Comparison of ENCODE assay signal across 10 cellular contexts in genomic region chr10:8331387-8331786, GRCh38.
DNase-seq lines count a peak whose midpoint lies in the region; ATAC-seq and TF ChIP-seq lines count a peak whose summit lies in the region.
"Had no signal": no experiment of that assay in that cellular context is flagged by ENCODE, and none has a peak within 500 bp of the region (broad histone marks: within the 10 kb centered on the region; RNA-seq: fewer than 3 reads in every experiment).

No MANE protein-coding gene starts in this region.

- CTCF ChIA-PET in activated CD8-positive, alpha-beta memory T cell treated with anti-CD3 and anti-CD28 coated beads, Interleukin-2, amount 10 ng/mL, durations not matched to agents 7 days and 5 days (lab: Charles Lee) = interaction anchor here (1.4 to 2.3 kb wide), 7 partner anchors 12 to 271 kb away, joined by 3 to 13 read pairs (median 9); no protein-coding TSS in a partner anchor

- H3K4me1 Mint-ChIP-seq in activated CD8-positive, alpha-beta memory T cell treated with anti-CD3 and anti-CD28 coated beads, Interleukin-2, amount 10 ng/mL, durations not matched to agents 7 days and 5 days = peaks cover 65% of the 10 kb centered on the region
- H3K4me1 Mint-ChIP-seq in stimulated activated naive CD8-positive, alpha-beta T cell treated with anti-CD3 and anti-CD28 coated beads, Interleukin-15, amount 100 ng/mL, for 72 hours = peaks cover 37% of the 10 kb centered on the region

- H3K36me3 ChIP-seq in WERI-Rb-1 = no peaks in the 10 kb centered on the region
- H3K36me3 ChIP-seq: gastroesophageal sphincter, pancreas had no signal

- no peak for TF ChIP-seq CTCF in WERI-Rb-1 (IDR thresholded peaks at IDR 0.05; ENCODE audit: low read depth, low read length)

- ATAC-seq in activated CD8-positive, alpha-beta memory T cell treated with anti-CD3 and anti-CD28 coated beads, Interleukin-2, amount 10 ng/mL, durations not matched to agents 7 days and 5 days = no peak
- no peak for ATAC-seq in stimulated activated naive CD8-positive, alpha-beta T cell treated with anti-CD3 and anti-CD28 coated beads, Interleukin-15, amount 100 ng/mL, for 72 hours
- no peak for ATAC-seq in HG02610 (IDR thresholded peaks at IDR 0.05; ENCODE audit: unreplicated experiment)
- ATAC-seq: gastroesophageal sphincter had no signal

- peak; percentile 45 for DNase-seq in stimulated activated CD4-positive, alpha-beta T cell treated with anti-CD3 and anti-CD28 coated beads, Interleukin-15, amount 100 ng/mL, for 24 hours
- no peak for DNase-seq in stimulated activated CD4-positive, alpha-beta T cell treated with anti-CD3 and anti-CD28 coated beads, Interleukin-1b, Interleukin-23, amount 100 ng/mL, for 48 hours
- peak; percentile 55 for DNase-seq in activated CD8-positive, alpha-beta memory T cell treated with anti-CD3 and anti-CD28 coated beads, Interleukin-2, amount 10 ng/mL, durations not matched to agents 7 days and 5 days
- DNase-seq in effector CD4-positive, alpha-beta T cell = peak; percentile 23
- no peak for DNase-seq in stimulated activated naive CD8-positive, alpha-beta T cell treated with anti-CD3 and anti-CD28 coated beads, Interleukin-15, amount 100 ng/mL, for 72 hours
- no peak for DNase-seq in WERI-Rb-1
- no peak for DNase-seq in NCI-H524 treated with DMSO at 0.1 percent for 48 hours (lab: John Stamatoyannopoulos, UW)
- DNase-seq: pancreas had no signal

- H3K27me3 ChIP-seq in WERI-Rb-1 (ENCODE audit: insufficient read depth, low read depth, severe bottlenecking) = peaks cover 5% of the 10 kb centered on the region

- peaks cover 15% of the 10 kb centered on the region for H3K36me3 Mint-ChIP-seq in activated CD8-positive, alpha-beta memory T cell treated with anti-CD3 and anti-CD28 coated beads, Interleukin-2, amount 10 ng/mL, durations not matched to agents 7 days and 5 days

- H3K9me3 Mint-ChIP-seq in activated CD8-positive, alpha-beta memory T cell treated with anti-CD3 and anti-CD28 coated beads, Interleukin-2, amount 10 ng/mL, durations not matched to agents 7 days and 5 days (ENCODE audit: low read depth) = no peaks in the 10 kb centered on the region
- no peaks in the 10 kb centered on the region for H3K9me3 Mint-ChIP-seq in stimulated activated naive CD8-positive, alpha-beta T cell treated with anti-CD3 and anti-CD28 coated beads, Interleukin-15, amount 100 ng/mL, for 72 hours

- H3K9me3 ChIP-seq in WERI-Rb-1 (ENCODE audit: severe bottlenecking) = no peaks in the 10 kb centered on the region
- H3K9me3 ChIP-seq: gastroesophageal sphincter, pancreas had no signal

- peak overlapping the region; percentile 95 for H3K27ac Mint-ChIP-seq in activated CD8-positive, alpha-beta memory T cell treated with anti-CD3 and anti-CD28 coated beads, Interleukin-2, amount 10 ng/mL, durations not matched to agents 7 days and 5 days
- H3K27ac Mint-ChIP-seq in stimulated activated naive CD8-positive, alpha-beta T cell treated with anti-CD3 and anti-CD28 coated beads, Interleukin-15, amount 100 ng/mL, for 72 hours = no peak overlapping the region

- H3K4me3 ChIP-seq in WERI-Rb-1 (ENCODE audit: low read depth, low read length) = no peak overlapping the region
- H3K4me3 ChIP-seq: pancreas had no signal

- H3K27ac ChIP-seq in WERI-Rb-1 = no peak overlapping the region
- H3K27ac ChIP-seq: gastroesophageal sphincter, pancreas had no signal

- peak overlapping the region; percentile 79 for H3K4me3 Mint-ChIP-seq in activated CD8-positive, alpha-beta memory T cell treated with anti-CD3 and anti-CD28 coated beads, Interleukin-2, amount 10 ng/mL, durations not matched to agents 7 days and 5 days
- peak overlapping the region; percentile 82 to 83 for H3K4me3 Mint-ChIP-seq in stimulated activated naive CD8-positive, alpha-beta T cell treated with anti-CD3 and anti-CD28 coated beads, Interleukin-15, amount 100 ng/mL, for 72 hours

- no peaks in the 10 kb centered on the region for H3K27me3 Mint-ChIP-seq in activated CD8-positive, alpha-beta memory T cell treated with anti-CD3 and anti-CD28 coated beads, Interleukin-2, amount 10 ng/mL, durations not matched to agents 7 days and 5 days
- peaks cover 7% of the 10 kb centered on the region for H3K27me3 Mint-ChIP-seq in stimulated activated naive CD8-positive, alpha-beta T cell treated with anti-CD3 and anti-CD28 coated beads, Interleukin-15, amount 100 ng/mL, for 72 hours

Comparison
In these comparisons a context has a peak if more than half of its experiments do, and no peak if none do; other contexts are left out.
1. DNase-seq: peak in stimulated activated CD4-positive, alpha-beta T cell treated with anti-CD3 and anti-CD28 coated beads, Interleukin-15, amount 100 ng/mL, for 24 hours (single experiment), activated CD8-positive, alpha-beta memory T cell treated with anti-CD3 and anti-CD28 coated beads, Interleukin-2, amount 10 ng/mL, durations not matched to agents 7 days and 5 days (single experiment) and effector CD4-positive, alpha-beta T cell (single experiment); none in stimulated activated CD4-positive, alpha-beta T cell treated with anti-CD3 and anti-CD28 coated beads, Interleukin-1b, Interleukin-23, amount 100 ng/mL, for 48 hours (single experiment), stimulated activated naive CD8-positive, alpha-beta T cell treated with anti-CD3 and anti-CD28 coated beads, Interleukin-15, amount 100 ng/mL, for 72 hours (0 of 2), WERI-Rb-1 (single experiment) and NCI-H524 treated with DMSO at 0.1 percent for 48 hours (single experiment).